In genomic region chr3:11548721-11549131, GRCh38 we compare ENCODE assay signal across 10 cellular contexts.
DNase-seq lines count a peak whose midpoint lies in the region; ATAC-seq and TF ChIP-seq lines count a peak whose summit lies in the region.
"Had no signal": no experiment of that assay in that cellular context is flagged by ENCODE, and none has a peak within 500 bp of the region (broad histone marks: within the 10 kb centered on the region; RNA-seq: fewer than 3 reads in every experiment).

No MANE protein-coding gene starts in this region.

- H3K9me3 Mint-ChIP-seq in nephron progenitor cell = peaks cover 41% of the 10 kb centered on the region

- peak overlapping the region; percentile 11; the same call in 1 of the 2 replicates for H3K4me2 ChIP-seq in BLaER1

- DNase-seq in LoVo (ENCODE audit: low spot score) = peak; percentile 19
- DNase-seq in astrocyte of the hippocampus (ENCODE audit: low read depth, low spot score) = peak; percentile 81
- peak; percentile 51 for DNase-seq in myocyte (ENCODE audit: low read depth)
- no peak for DNase-seq in nephron progenitor cell
- no peak for DNase-seq in midbrain (lab: John Stamatoyannopoulos, UW)
- no peak for DNase-seq in stimulated activated naive CD4-positive, alpha-beta T cell (lab: John Stamatoyannopoulos, UW)
- DNase-seq: hippocampal formation, SHP77 treated with DMSO at 0.1 percent for 48 hours had no signal

- H4K20me1 ChIP-seq in BLaER1 = peaks cover 28% of the 10 kb centered on the region

- H3K4me3 ChIP-seq in BLaER1 = no peak overlapping the region

- no peaks in the 10 kb centered on the region for H3K27me3 ChIP-seq in BLaER1

- H3K4me1 ChIP-seq in BLaER1 = peaks cover 44% of the 10 kb centered on the region

- peaks cover 69% of the 10 kb centered on the region for H3K36me3 Mint-ChIP-seq in nephron progenitor cell (ENCODE audit: low read depth)

- no peaks in the 10 kb centered on the region for H3K27me3 Mint-ChIP-seq in nephron progenitor cell (ENCODE audit: low read depth, poor library complexity)

- H3K27ac Mint-ChIP-seq in nephron progenitor cell = no peak overlapping the region

- no peak overlapping the region for H3K9ac ChIP-seq in BLaER1

- no peaks in the 10 kb centered on the region for H3K9me3 ChIP-seq in BLaER1

- no peak overlapping the region for H3K27ac ChIP-seq in BLaER1

- H3K36me3 ChIP-seq in BLaER1 = peaks cover 15% of the 10 kb centered on the region

- no peak overlapping the region for H3K4me3 Mint-ChIP-seq in nephron progenitor cell

- TF ChIP-seq CTCF in nephron progenitor cell (IDR thresholded peaks at IDR 0.05) = no peak

- no peak for ATAC-seq in GM18520 (IDR thresholded peaks at IDR 0.05; ENCODE audit: unreplicated experiment)

- peaks cover 22% of the 10 kb centered on the region for H3K4me1 Mint-ChIP-seq in nephron progenitor cell

Comparison
In these comparisons a context has a peak if more than half of its experiments do, and no peak if none do; other contexts are left out.
1. DNase-seq: peak in LoVo (single experiment), astrocyte of the hippocampus (single experiment) and myocyte (single experiment); none in nephron progenitor cell (single experiment), midbrain (single experiment) and stimulated activated naive CD4-positive, alpha-beta T cell (0 of 6).